ENCODE assay signal across 17 cellular contexts in the genomic region with DNA sequence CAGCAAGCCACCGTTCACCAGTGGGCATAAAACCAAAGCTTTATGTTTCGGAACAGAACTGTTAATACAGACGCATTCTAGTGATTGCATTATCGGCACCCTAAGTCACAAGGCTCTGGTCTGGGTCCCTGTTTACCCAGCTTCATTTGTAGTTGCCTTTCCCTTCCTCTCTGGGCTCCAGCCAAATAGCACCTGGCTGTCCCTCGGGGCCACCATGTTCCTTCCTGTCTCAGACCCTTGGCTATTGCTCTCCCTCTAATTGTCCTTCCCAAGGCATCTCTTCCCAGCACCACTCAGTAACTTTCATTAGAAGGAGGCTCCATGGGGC.
A peak's percentile ranks its signal among the peaks of the same experiment; 100 is the strongest.
DNase-seq lines count a peak whose midpoint lies in the region; ATAC-seq and TF ChIP-seq lines count a peak whose summit lies in the region.
"Had no signal": no experiment of that assay in that cellular context is flagged by ENCODE, and none has a peak within 500 bp of the region (broad histone marks: within the 10 kb centered on the region; RNA-seq: fewer than 3 reads in every experiment).

No MANE protein-coding gene starts in this region.

- DNase-seq in adipocyte (ENCODE audit: low read depth) (no peak), mesenteric fat pad (ENCODE audit: low spot score) (peak; percentile 11), smooth muscle cell (lab: John Stamatoyannopoulos, UW; ENCODE audit: unreplicated experiment) (no peak), C1 segment of cervical spinal cord (lab: John Stamatoyannopoulos, UW) (no peak), COR-L47 (lab: John Stamatoyannopoulos, UW) (no peak)
- DNase-seq: activated CD4-positive, CD25-positive, alpha-beta regulatory T cell; cerebellar nuclear complex; GOT3; mucosa of descending colon; NCI-H1417 treated with DMSO at 0.1 percent for 48 hours; SIG-M5; stimulated activated CD4-positive, alpha-beta T cell treated with anti-CD3 and anti-CD28 coated beads, Interleukin-12 subunit alpha, Interleukin-12 subunit beta, amount 100 ng/mL, for 4 hours; tibial artery had no signal

- H3K36me3 ChIP-seq in HUES6 (ENCODE audit: control insufficient read depth, insufficient read depth, low read length) (no peaks in the 10 kb centered on the region), adipocyte (ENCODE audit: control insufficient read depth, insufficient read depth, low read length, severe bottlenecking) (no peaks in the 10 kb centered on the region), smooth muscle cell (ENCODE audit: low read depth) (no peaks in the 10 kb centered on the region)
- H3K36me3 ChIP-seq: BLaER1 treated with 17β-estradiol and CSF1 and Interleukin-3, amounts not matched to agents 10 nM and 100 nM; tibial artery had no signal

- no peak for ATAC-seq in GM19397 (IDR thresholded peaks at IDR 0.05; ENCODE audit: unreplicated experiment)
- ATAC-seq: mucosa of descending colon; stimulated activated effector memory CD8-positive, alpha-beta T cell treated with anti-CD3 and anti-CD28 coated beads, Interleukin-12 subunit alpha, Interleukin-12 subunit beta, amount 100 ng/mL, for 72 hours had no signal

- no peak for TF ChIP-seq CTCF in smooth muscle cell (IDR thresholded peaks at IDR 0.05; ENCODE audit: borderline replicate concordance, insufficient read depth, poor library complexity, severe bottlenecking)

- no peaks in the 10 kb centered on the region for H3K27me3 ChIP-seq in HUES6 (ENCODE audit: control insufficient read depth, insufficient read depth, low read length)
- H3K27me3 ChIP-seq in adipocyte (replicated peaks; ENCODE audit: control insufficient read depth, insufficient read depth, low read length), result no peaks in the 10 kb centered on the region
- no peaks in the 10 kb centered on the region for H3K27me3 ChIP-seq in smooth muscle cell (ENCODE audit: low read depth)
- H3K27me3 ChIP-seq: BLaER1 treated with 17β-estradiol and CSF1 and Interleukin-3, amounts not matched to agents 10 nM and 100 nM; tibial artery had no signal

- no peaks in the 10 kb centered on the region for H4K20me1 ChIP-seq in smooth muscle cell (ENCODE audit: low read depth)
- H4K20me1 ChIP-seq: BLaER1 treated with 17β-estradiol and CSF1 and Interleukin-3, amounts not matched to agents 10 nM and 100 nM had no signal

- peaks cover 4% of the 10 kb centered on the region for H3F3A ChIP-seq in smooth muscle cell (ENCODE audit: low read depth)

- H3K9me3 ChIP-seq in HUES6 (ENCODE audit: control insufficient read depth, insufficient read depth, low read depth, low read length) (no peaks in the 10 kb centered on the region), adipocyte (ENCODE audit: control insufficient read depth, low read length) (no peaks in the 10 kb centered on the region), smooth muscle cell (replicated peaks; ENCODE audit: low read depth) (no peaks in the 10 kb centered on the region)
- H3K9me3 ChIP-seq: BLaER1 treated with 17β-estradiol and CSF1 and Interleukin-3, amounts not matched to agents 10 nM and 100 nM; mucosa of descending colon; tibial artery had no signal

- H3K9ac ChIP-seq in HUES6 (ENCODE audit: low read length) (no peak overlapping the region), adipocyte (ENCODE audit: low read length) (no peak overlapping the region), smooth muscle cell (ENCODE audit: low read depth) (no peak overlapping the region)
- H3K9ac ChIP-seq: BLaER1 treated with 17β-estradiol and CSF1 and Interleukin-3, amounts not matched to agents 10 nM and 100 nM had no signal

- WGBS in smooth muscle cell (ENCODE audit: low lambda C conversion rate), result 86% methylated on average over 5 of the region's 5 CpGs

- no peak overlapping the region for H3K4me2 ChIP-seq in smooth muscle cell

- H3K4me1 ChIP-seq in HUES6 (ENCODE audit: control insufficient read depth, insufficient read depth, low read length) (peaks cover 40% of the 10 kb centered on the region), adipocyte (ENCODE audit: control insufficient read depth, insufficient read depth, low read length) (peaks cover 20% of the 10 kb centered on the region), smooth muscle cell (ENCODE audit: low read depth) (peaks cover 26% of the 10 kb centered on the region)
- H3K4me1 ChIP-seq: tibial artery had no signal

- H2AFZ ChIP-seq in smooth muscle cell (ENCODE audit: low read depth), result no peak overlapping the region

- peak overlapping the region; percentile 29; the same call in 1 of the 2 replicates for H3K27ac ChIP-seq in HUES6 (ENCODE audit: low read depth, low read length)
- H3K27ac ChIP-seq in smooth muscle cell (ENCODE audit: low read depth), result peak overlapping the region; percentile 90
- H3K27ac ChIP-seq: BLaER1 treated with 17β-estradiol and CSF1 and Interleukin-3, amounts not matched to agents 10 nM and 100 nM; tibial artery had no signal

- no peak overlapping the region for H3K4me3 ChIP-seq in HUES6 (ENCODE audit: low read depth, low read length)
- H3K4me3 ChIP-seq in adipocyte (ENCODE audit: low read length), result peak overlapping the region; percentile 3
- H3K4me3 ChIP-seq in smooth muscle cell, result no peak overlapping the region
- H3K4me3 ChIP-seq: BLaER1 treated with 17β-estradiol and CSF1 and Interleukin-3, amounts not matched to agents 10 nM and 100 nM; mucosa of descending colon; tibial artery had no signal

- H3K79me2 ChIP-seq in smooth muscle cell (ENCODE audit: low read depth), result no peaks in the 10 kb centered on the region
